ENCODE assay signal across 7 cellular contexts in genomic region chr22:26484360-26484706, GRCh38. TPM values are rescaled to one million over a fixed set of nuclear protein-coding genes. Genes with fewer than 3 reads are reported as not detected.
DNase-seq lines count a peak whose midpoint lies in the region; ATAC-seq and TF ChIP-seq lines count a peak whose summit lies in the region.

No MANE protein-coding gene starts in this region.

- H3K4me3 Mint-ChIP-seq in T-helper 17 cell, result peak overlapping the region; percentile 96
- H3K4me3 Mint-ChIP-seq in stimulated activated effector memory CD8-positive, alpha-beta T cell treated with anti-CD3 and anti-CD28 coated beads, Interleukin-12 subunit alpha, Interleukin-12 subunit beta, amount 100 ng/mL, for 72 hours, result peak overlapping the region; percentile 96

- TF ChIP-seq CTCF in foreskin keratinocyte (conservative IDR thresholded peaks at IDR 0.05), result no peak

- peaks cover 5% of the 10 kb centered on the region for H3K36me3 Mint-ChIP-seq in T-helper 17 cell (ENCODE audit: low read depth)
- peaks cover 57% of the 10 kb centered on the region for H3K36me3 Mint-ChIP-seq in stimulated activated effector memory CD8-positive, alpha-beta T cell treated with anti-CD3 and anti-CD28 coated beads, Interleukin-12 subunit alpha, Interleukin-12 subunit beta, amount 100 ng/mL, for 72 hours

- H3K27ac ChIP-seq in foreskin keratinocyte, result peak overlapping the region; percentile 94

- H3K27ac Mint-ChIP-seq in T-helper 17 cell, result peak overlapping the region; percentile 97
- H3K27ac Mint-ChIP-seq in stimulated activated effector memory CD8-positive, alpha-beta T cell treated with anti-CD3 and anti-CD28 coated beads, Interleukin-12 subunit alpha, Interleukin-12 subunit beta, amount 100 ng/mL, for 72 hours, result peak overlapping the region; percentile 98

- ATAC-seq in T-helper 17 cell (peak; percentile 37), foreskin keratinocyte (no peak)
- peak; percentile 46 for ATAC-seq in stimulated activated effector memory CD8-positive, alpha-beta T cell treated with anti-CD3 and anti-CD28 coated beads, Interleukin-12 subunit alpha, Interleukin-12 subunit beta, amount 100 ng/mL, for 72 hours

- H3K9me3 ChIP-seq in T-helper 17 cell (ENCODE audit: control insufficient read depth, low read length, poor library complexity, severe bottlenecking), result no peaks in the 10 kb centered on the region

- H3K9me3 Mint-ChIP-seq in stimulated activated effector memory CD8-positive, alpha-beta T cell treated with anti-CD3 and anti-CD28 coated beads, Interleukin-12 subunit alpha, Interleukin-12 subunit beta, amount 100 ng/mL, for 72 hours, result no peaks in the 10 kb centered on the region

- peaks cover 13% of the 10 kb centered on the region for H3K4me1 ChIP-seq in foreskin keratinocyte

- H3K27me3 ChIP-seq in H7 (ENCODE audit: control insufficient read depth, insufficient read depth, low read length) (no peaks in the 10 kb centered on the region), foreskin keratinocyte (no peaks in the 10 kb centered on the region)

- peaks cover 22% of the 10 kb centered on the region for H3K36me3 ChIP-seq in H7 (replicated peaks; ENCODE audit: control insufficient read depth, insufficient read depth, low read length)

- H3K4me1 Mint-ChIP-seq in T-helper 17 cell, result peaks cover 52% of the 10 kb centered on the region
- peaks cover 67% of the 10 kb centered on the region for H3K4me1 Mint-ChIP-seq in stimulated activated effector memory CD8-positive, alpha-beta T cell treated with anti-CD3 and anti-CD28 coated beads, Interleukin-12 subunit alpha, Interleukin-12 subunit beta, amount 100 ng/mL, for 72 hours

- DNase-seq in H7 (no peak), T-helper 17 cell (no peak), foreskin keratinocyte (no peak), islet precursor cell (no peak), HPDE6-E6E7 (ENCODE audit: extremely low spot score) (no peak), cerebellum (ENCODE audit: low spot score) (no peak)
- DNase-seq in stimulated activated effector memory CD8-positive, alpha-beta T cell treated with anti-CD3 and anti-CD28 coated beads, Interleukin-12 subunit alpha, Interleukin-12 subunit beta, amount 100 ng/mL, for 72 hours (ENCODE audit: low spot score in 2 of 2), result no peak

- no peaks in the 10 kb centered on the region for H3K27me3 Mint-ChIP-seq in T-helper 17 cell

- H3K4me3 ChIP-seq in H7 (ENCODE audit: insufficient read depth, low read depth, low read length), result peak overlapping the region; percentile 82

RNA-seq across cellular contexts. Expression of gene SRRD, which starts 0.7 kb away (rescaled TPM):
- 25.9 and 32.9 TPM in 2 replicates for total RNA-seq in H7 (2014; rRNA removed; shearing (Covaris generic))
- total RNA-seq in T-helper 17 cell (10 to 100 TPM; 15.1 to 18.7 TPM), foreskin keratinocyte (27.1 and 32.5 TPM in 2 replicates), cerebellum (14.7 TPM)
- 36.0 and 41.8 TPM in 2 replicates for polyA plus RNA-seq in foreskin keratinocyte

RNA-seq across cellular contexts. Expression of gene HPS4, which starts 0.8 kb away (rescaled TPM):
- 43.1 and 63.0 TPM in 2 replicates for total RNA-seq in H7 (2014; rRNA removed; shearing (Covaris generic))
- total RNA-seq in T-helper 17 cell (10 to 100 TPM; 44.1 to 54.6 TPM), foreskin keratinocyte (31.3 and 33.7 TPM in 2 replicates), cerebellum (37.7 TPM)
- polyA plus RNA-seq in foreskin keratinocyte, result 13.1 and 14.7 TPM in 2 replicates

RNA-seq across cellular contexts. Expression of gene TFIP11, which starts 27.9 kb away (rescaled TPM):
- total RNA-seq in H7 (2014; rRNA removed; shearing (Covaris generic)), result 22.2 and 22.8 TPM in 2 replicates
- total RNA-seq in T-helper 17 cell (100 to 1,000 TPM in 1 of 2 donors, 10 to 100 TPM in 1; 84.0 to 104 TPM), foreskin keratinocyte (27.4 and 28.2 TPM in 2 replicates), cerebellum (22.8 TPM)
- polyA plus RNA-seq in foreskin keratinocyte, result 25.3 and 25.7 TPM in 2 replicates

RNA-seq across cellular contexts. Expression of gene ASPHD2, which starts 55.3 kb away (rescaled TPM):
- total RNA-seq in H7 (2014; rRNA removed; shearing (Covaris generic)), result 6.2 and 7.4 TPM in 2 replicates
- 1 to 10 TPM; 1.6 to 2.4 TPM for total RNA-seq in T-helper 17 cell
- total RNA-seq in foreskin keratinocyte, result 7.3 and 9.5 TPM in 2 replicates
- 5.4 and 6.1 TPM in 2 replicates for polyA plus RNA-seq in foreskin keratinocyte
- total RNA-seq in cerebellum, result 6.7 TPM
